ENCODE assay signal across 1 cellular context in genomic region chr9:99181621-99182020, GRCh38.
A peak's percentile ranks its signal among the peaks of the same experiment; 100 is the strongest.
TF ChIP-seq lines count a peak whose summit lies in the region.

No MANE protein-coding gene starts in this region.

TF ChIP-seq in GM12878, 131 proteins besides CTCF, POLR2A, EP300 and RAD21 (continued from another document):
- TF ChIP-seq ZNF687 (IDR thresholded peaks at IDR 0.05) (peak; percentile 90), EED (IDR thresholded peaks at IDR 0.05; ENCODE audit: low read depth) (peak; percentile 97), SIX5 (IDR thresholded peaks at IDR 0.05; ENCODE audit: low read depth, low read length, severe bottlenecking) (no peak), BMI1 (IDR thresholded peaks at IDR 0.05; ENCODE audit: borderline replicate concordance) (peak; percentile 88), DPF2 (IDR thresholded peaks at IDR 0.05) (peak; percentile 96), RUNX3 (IDR thresholded peaks at IDR 0.05; ENCODE audit: low read length) (peak; percentile 100)
